23 cellular contexts compared by ENCODE assay signal in the genomic region with DNA sequence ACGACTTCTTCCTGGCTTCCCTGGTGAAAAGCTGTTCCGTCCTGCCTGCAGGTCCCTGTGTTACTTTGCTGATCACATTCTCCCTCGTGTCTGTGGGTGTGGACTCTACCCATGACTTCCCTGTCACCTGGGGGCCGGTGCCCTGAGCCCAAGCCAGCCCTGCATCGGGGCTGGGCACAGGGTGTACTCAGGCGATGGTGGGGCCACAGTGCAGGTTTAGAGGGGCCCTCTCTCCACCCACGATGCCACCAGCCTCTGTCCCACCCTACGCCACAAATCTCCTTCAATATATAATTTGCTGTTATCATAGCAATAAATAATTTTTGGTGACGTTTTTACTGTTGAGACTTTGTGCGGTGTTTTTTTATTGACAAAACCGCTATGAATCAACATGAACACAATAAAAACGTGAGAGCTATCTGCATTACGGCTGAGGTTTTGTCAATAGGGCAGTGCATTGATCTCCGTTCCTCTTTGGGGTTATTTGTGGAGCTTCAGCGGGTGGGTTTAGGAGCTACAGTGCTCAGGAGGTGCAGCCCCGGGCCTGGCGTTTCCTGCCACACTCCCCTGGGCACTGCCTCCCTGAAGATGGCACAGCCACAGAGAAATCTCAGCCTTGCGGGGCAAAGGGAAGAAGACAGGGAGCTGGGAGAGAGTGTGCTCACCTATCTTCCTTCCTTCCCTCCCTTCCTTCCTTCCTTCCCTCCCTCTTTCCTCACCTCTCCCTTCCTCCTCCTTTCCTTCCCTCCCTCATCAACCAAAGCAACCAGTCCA.
DNase-seq lines count a peak whose midpoint lies in the region; ATAC-seq, FAIRE-seq and TF ChIP-seq lines count a peak whose summit lies in the region.
"Had no signal": no experiment of that assay in that cellular context is flagged by ENCODE, and none has a peak within 500 bp of the region (broad histone marks: within the 10 kb centered on the region; RNA-seq: fewer than 3 reads in every experiment).

No MANE protein-coding gene starts in this region.

- no peaks in the 10 kb centered on the region for H3K36me3 Mint-ChIP-seq in activated CD8-positive, alpha-beta memory T cell treated with anti-CD3 and anti-CD28 coated beads, Interleukin-2, amount 10 ng/mL, durations not matched to agents 7 days and 5 days
- H3K36me3 Mint-ChIP-seq: CD4-positive, CD25-positive, alpha-beta regulatory T cell had no signal

- DNase-seq in activated CD8-positive, alpha-beta memory T cell treated with anti-CD3 and anti-CD28 coated beads, Interleukin-2, amount 50 U/mL, for 48 hours = peak; percentile 20
- no peak for DNase-seq in activated CD8-positive, alpha-beta memory T cell treated with anti-CD3 and anti-CD28 coated beads, Interleukin-2, amount 10 ng/mL, durations not matched to agents 7 days and 5 days
- DNase-seq in mesenteric fat pad (ENCODE audit: low spot score) (peak; percentile 49), urothelium cell line (ENCODE audit: low spot score) (no peak), foreskin keratinocyte (no peak), SHP77 treated with DMSO at 0.1 percent for 48 hours (lab: John Stamatoyannopoulos, UW) (no peak)
- no peak for DNase-seq in activated CD4-positive, alpha-beta T cell treated with anti-CD3 and anti-CD28 coated beads for 1 hour
- DNase-seq: CD4-positive, CD25-positive, alpha-beta regulatory T cell; DMS79; IMR-90; NCI-H1092 treated with DMSO at 0.1 percent for 48 hours; NCI-H1436 treated with DMSO at 0.1 percent for 48 hours; NCI-H1930; NCI-H2227 treated with DMSO at 0.1 percent for 48 hours; NCI-H510A treated with DMSO at 0.1 percent for 48 hours; NCI-H748 treated with DMSO at 0.1 percent for 48 hours; PC-9; RPMI8226; SIG-M5 had no signal

- no peak overlapping the region for H3K4me3 ChIP-seq in HEK293 (ENCODE audit: low read depth, low read length)
- H3K4me3 ChIP-seq: HAP-1, PC-9 had no signal

- POLR2A ChIA-PET in HEK293 (lab: Yijun Ruan, JAX) = interaction anchor here (0.6 kb wide), 1 partner anchor 214 kb away, joined by 4 read pairs; no protein-coding TSS in a partner anchor

- TF ChIP-seq CTCF in HEK293 (tag by site-specific recombination; IDR thresholded peaks at IDR 0.05) (no peak), foreskin keratinocyte (conservative IDR thresholded peaks at IDR 0.05) (no peak)

- no peaks in the 10 kb centered on the region for H3K27me3 ChIP-seq in foreskin keratinocyte

- H3K27ac ChIP-seq in HEK293 (ENCODE audit: extremely low read depth, low read depth, low read length) (peak overlapping the region; percentile 48; the same call in 1 of the 2 replicates), foreskin keratinocyte (no peak overlapping the region)
- H3K27ac ChIP-seq: KMS-11, PC-9 had no signal

- peak; percentile 55 for FAIRE-seq in urothelium cell line (lab: Jason Lieb, UNC)
- FAIRE-seq: A204.1 had no signal

- H3K9me3 ChIP-seq in HEK293 (ENCODE audit: control insufficient read depth, insufficient read depth, low read depth, low read length) = no peaks in the 10 kb centered on the region
- H3K9me3 ChIP-seq: HAP-1 had no signal

- no peaks in the 10 kb centered on the region for H3K27me3 Mint-ChIP-seq in activated CD8-positive, alpha-beta memory T cell treated with anti-CD3 and anti-CD28 coated beads, Interleukin-2, amount 10 ng/mL, durations not matched to agents 7 days and 5 days

- peaks cover 11% of the 10 kb centered on the region for H3K4me1 ChIP-seq in HEK293 (ENCODE audit: control insufficient read depth, insufficient read depth, low read length)
- H3K4me1 ChIP-seq in foreskin keratinocyte = no peaks in the 10 kb centered on the region
- H3K4me1 ChIP-seq: HAP-1 had no signal

- no peak overlapping the region for H3K27ac Mint-ChIP-seq in activated CD8-positive, alpha-beta memory T cell treated with anti-CD3 and anti-CD28 coated beads, Interleukin-2, amount 10 ng/mL, durations not matched to agents 7 days and 5 days
- H3K27ac Mint-ChIP-seq: CD4-positive, CD25-positive, alpha-beta regulatory T cell had no signal

- H3K4me3 Mint-ChIP-seq in activated CD8-positive, alpha-beta memory T cell treated with anti-CD3 and anti-CD28 coated beads, Interleukin-2, amount 10 ng/mL, durations not matched to agents 7 days and 5 days = no peak overlapping the region
- H3K4me3 Mint-ChIP-seq: CD4-positive, CD25-positive, alpha-beta regulatory T cell had no signal

- ATAC-seq in activated CD8-positive, alpha-beta memory T cell treated with anti-CD3 and anti-CD28 coated beads, Interleukin-2, amount 10 ng/mL, durations not matched to agents 7 days and 5 days = no peak
- ATAC-seq in foreskin keratinocyte = no peak

- CTCF ChIA-PET in activated CD8-positive, alpha-beta memory T cell treated with anti-CD3 and anti-CD28 coated beads, Interleukin-2, amount 10 ng/mL, durations not matched to agents 7 days and 5 days (lab: Charles Lee) = no interaction called here
- CTCF ChIA-PET in HEK293 (lab: Yijun Ruan, JAX) = interaction anchor here (0.6 to 0.7 kb wide), 3 partner anchors 194 to 768 kb away, joined by 3 to 7 read pairs (median 6); no protein-coding TSS in a partner anchor

- no peaks in the 10 kb centered on the region for H3K9me3 Mint-ChIP-seq in activated CD8-positive, alpha-beta memory T cell treated with anti-CD3 and anti-CD28 coated beads, Interleukin-2, amount 10 ng/mL, durations not matched to agents 7 days and 5 days (ENCODE audit: low read depth)

- H3K4me1 Mint-ChIP-seq in activated CD8-positive, alpha-beta memory T cell treated with anti-CD3 and anti-CD28 coated beads, Interleukin-2, amount 10 ng/mL, durations not matched to agents 7 days and 5 days = peaks cover 4% of the 10 kb centered on the region
- H3K4me1 Mint-ChIP-seq: CD4-positive, CD25-positive, alpha-beta regulatory T cell had no signal

- peaks cover 0 to 3% of the 10 kb centered on the region in 2 experiments; a peak in 2 of 3 replicates for H3K36me3 ChIP-seq in HEK293 (ENCODE audit: control insufficient read depth in 2 of 2, insufficient read depth in 1 of 2, low read length in 2 of 2)
- H3K36me3 ChIP-seq: HAP-1 had no signal

TF ChIP-seq in HEK293, 187 proteins besides CTCF, POLR2A, EP300 and RAD21 (continues in another document):
- TF ChIP-seq ZNF366 (tag by site-specific recombination; conservative IDR thresholded peaks at IDR 0.05) (peak; percentile 92), GLI2 (tag by site-specific recombination; IDR thresholded peaks at IDR 0.05; ENCODE audit: borderline replicate concordance, low read depth) (no peak), ZNF596 (tag by site-specific recombination; IDR thresholded peaks at IDR 0.05) (no peak), ZNF350 (tag by site-specific recombination; IDR thresholded peaks at IDR 0.05) (no peak), TRIM28 (IDR thresholded peaks at IDR 0.05; ENCODE audit: borderline replicate concordance, low read length) (no peak), ZNF223 (tag by site-specific recombination; IDR thresholded peaks at IDR 0.05) (peak; percentile 45; the same call in 1 of the 2 replicates), ZNF561 (tag by site-specific recombination; IDR thresholded peaks at IDR 0.05; ENCODE audit: borderline replicate concordance) (no peak), ZNF23 (tag by site-specific recombination; IDR thresholded peaks at IDR 0.05; ENCODE audit: borderline replicate concordance) (no peak), ZNF138 (tag by site-specific recombination; IDR thresholded peaks at IDR 0.05; ENCODE audit: borderline replicate concordance) (no peak), REPIN1 (tag by site-specific recombination; IDR thresholded peaks at IDR 0.05; ENCODE audit: low read depth) (no peak), ZNF560 (tag by site-specific recombination; IDR thresholded peaks at IDR 0.05; ENCODE audit: borderline replicate concordance) (no peak), OSR2 (tag by site-specific recombination; IDR thresholded peaks at IDR 0.05) (no peak), ZNF335 (tag by site-specific recombination; conservative IDR thresholded peaks at IDR 0.05) (peak; percentile 66), OVOL3 (tag by site-specific recombination; IDR thresholded peaks at IDR 0.05) (peak; percentile 40; the same call in 1 of the 2 replicates), ZNF48 (tag by site-specific recombination; IDR thresholded peaks at IDR 0.05) (no peak), ZNF449 (tag by site-specific recombination; IDR thresholded peaks at IDR 0.05) (peak; percentile 83; the same call in 1 of the 2 replicates), ZNF248 (tag by site-specific recombination; IDR thresholded peaks at IDR 0.05) (no peak), ZXDB (tag by site-specific recombination; IDR thresholded peaks at IDR 0.05) (no peak), ZSCAN30 (tag by site-specific recombination; IDR thresholded peaks at IDR 0.05) (no peak), ZNF211 (tag by site-specific recombination; IDR thresholded peaks at IDR 0.05; ENCODE audit: low read depth) (no peak), ZNF341 (tag by site-specific recombination; IDR thresholded peaks at IDR 0.05; ENCODE audit: low read depth) (peak; percentile 80), ZFHX2 (tag by site-specific recombination; conservative IDR thresholded peaks at IDR 0.05) (peak; percentile 60), ZNF391 (tag by site-specific recombination; IDR thresholded peaks at IDR 0.05; ENCODE audit: borderline replicate concordance, low read depth) (no peak), ZNF24 (tag by site-specific recombination; IDR thresholded peaks at IDR 0.05) (no peak)
- TF ChIP-seq, protein P1, sequence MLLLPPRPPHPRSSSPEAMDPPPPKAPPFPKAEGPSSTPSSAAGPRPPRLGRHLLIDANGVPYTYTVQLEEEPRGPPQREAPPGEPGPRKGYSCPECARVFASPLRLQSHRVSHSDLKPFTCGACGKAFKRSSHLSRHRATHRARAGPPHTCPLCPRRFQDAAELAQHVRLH (tag by site-specific recombination; IDR thresholded peaks at IDR 0.05) = peak; percentile 32; the same call in 1 of the 2 replicates

Comparison
In these comparisons a context has a peak if more than half of its experiments do, and no peak if none do; other contexts are left out.
1. DNase-seq: peak in activated CD8-positive, alpha-beta memory T cell treated with anti-CD3 and anti-CD28 coated beads, Interleukin-2, amount 50 U/mL, for 48 hours (single experiment) and mesenteric fat pad (single experiment); none in activated CD8-positive, alpha-beta memory T cell treated with anti-CD3 and anti-CD28 coated beads, Interleukin-2, amount 10 ng/mL, durations not matched to agents 7 days and 5 days (single experiment), urothelium cell line (single experiment), foreskin keratinocyte (0 of 2), SHP77 treated with DMSO at 0.1 percent for 48 hours (single experiment) and activated CD4-positive, alpha-beta T cell treated with anti-CD3 and anti-CD28 coated beads for 1 hour (single experiment).